Comparison of ENCODE assay signal across 1 cellular context in the genomic region with DNA sequence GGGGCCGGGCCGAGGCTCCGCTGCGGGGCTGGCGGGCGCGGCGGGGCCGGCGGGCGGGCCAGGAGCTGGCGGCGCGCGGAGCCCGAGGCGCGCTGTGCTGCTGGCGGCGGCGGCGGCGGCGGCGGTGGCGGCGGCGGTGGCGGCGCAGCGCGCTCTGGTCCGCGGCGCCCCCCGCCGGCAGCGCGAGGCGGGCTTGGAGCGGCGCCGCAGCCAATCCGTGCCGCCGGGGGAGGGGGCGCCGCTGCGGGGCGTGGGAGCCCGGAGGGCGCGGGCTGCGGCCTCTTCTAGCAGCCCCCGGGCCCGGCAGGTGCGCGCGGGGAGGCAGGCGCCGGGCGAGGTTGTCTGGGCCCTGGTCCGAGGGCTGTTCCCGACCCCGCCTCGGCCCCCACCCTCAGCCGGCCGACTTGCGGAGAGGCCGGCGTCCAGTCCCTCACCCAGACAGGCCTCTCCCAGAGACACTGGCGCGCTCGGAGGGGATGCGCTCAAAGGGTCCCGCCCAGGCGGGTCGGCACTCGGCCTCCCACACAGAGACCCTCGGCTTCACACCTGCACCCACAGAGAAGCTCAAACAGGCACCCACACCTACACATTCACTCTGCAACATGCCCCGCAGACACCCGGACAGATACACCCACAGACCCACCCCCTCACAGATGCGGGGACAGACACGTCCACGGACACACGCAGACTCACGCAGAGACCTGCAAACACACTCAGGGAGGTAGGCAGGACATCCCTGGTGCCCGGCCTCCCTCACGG.
TF ChIP-seq lines count a peak whose summit lies in the region.

Gene RIMS4, minus strand, starts transcription at position 156 of the 759 bp plus-strand sequence. CDS start 275 bp downstream, outside the sequence.

TF ChIP-seq in SK-N-SH treated with all-trans-retinoic acid at 6 μM for 48 hours, 23 proteins besides CTCF, POLR2A, EP300 and RAD21 (continued from another document):
- TF ChIP-seq ARNTL (CRISPR knock-in tag; IDR thresholded peaks at IDR 0.05; ENCODE audit: borderline replicate concordance, low read depth), result no peak
- no peak for TF ChIP-seq ESRRG (CRISPR knock-in tag; IDR thresholded peaks at IDR 0.05)
- no peak for TF ChIP-seq TCF4 (CRISPR knock-in tag; IDR thresholded peaks at IDR 0.05; ENCODE audit: borderline replicate concordance)
